In the genomic region with DNA sequence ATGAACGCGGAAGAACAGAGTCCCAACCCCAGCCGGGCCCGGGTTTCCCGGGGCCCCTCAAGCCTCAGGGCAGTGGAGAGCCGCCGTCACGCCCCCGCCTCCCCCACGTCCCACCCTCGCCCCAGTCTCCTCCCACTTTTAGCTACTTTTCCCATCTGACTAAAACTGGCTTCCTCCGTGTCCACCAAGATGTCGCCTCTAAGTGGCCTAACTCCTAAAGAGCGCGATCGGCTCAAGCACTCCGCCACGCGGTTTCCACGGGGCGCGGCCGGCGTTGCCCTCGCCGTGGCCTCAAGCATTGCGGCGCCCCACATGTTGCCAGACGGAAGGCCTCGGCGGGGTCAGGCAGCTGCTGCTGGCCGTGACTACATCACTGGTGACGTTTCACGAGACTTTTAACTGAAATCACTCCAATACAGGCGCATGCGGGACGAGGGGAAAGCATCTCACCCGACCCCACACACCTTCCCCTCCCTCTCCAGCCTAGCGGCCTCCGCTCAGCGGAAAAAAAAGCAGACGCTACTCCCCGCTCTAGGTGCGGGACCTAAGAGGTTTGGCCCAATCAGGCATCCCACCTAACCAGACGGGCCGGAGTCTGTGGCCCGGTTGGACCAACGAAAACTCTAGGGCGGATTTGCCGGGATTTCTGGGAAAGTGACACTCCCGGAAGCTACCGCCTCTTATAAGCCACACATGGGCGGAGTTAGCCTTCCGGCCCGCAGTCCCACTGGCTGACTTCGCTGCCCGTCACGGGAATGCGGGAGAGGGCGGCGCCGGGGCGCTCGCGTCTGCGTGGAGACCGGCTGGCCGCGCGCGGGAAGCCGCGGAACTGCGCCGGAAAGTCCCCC, we compare ENCODE assay signal across 1 cellular context.
TF ChIP-seq lines count a peak whose summit lies in the region.

TSS of gene NXT1 (plus strand) at position 785 of the 848 bp plus-strand sequence. CDS start 3,251 bp downstream, outside the sequence.

TF ChIP-seq in K562, 482 proteins besides CTCF, POLR2A, EP300 and RAD21 (continued from another document and continues in another):
- TF ChIP-seq EGR1 (conservative IDR thresholded peaks at IDR 0.05), result peak; percentile 94
- TF ChIP-seq ZNF41 (CRISPR knock-in tag; conservative IDR thresholded peaks at IDR 0.05), result no peak
- TF ChIP-seq EZH2 (IDR thresholded peaks at IDR 0.05; ENCODE audit: borderline replicate concordance, low read depth, low read length), result no peak
- no peak for TF ChIP-seq CAMTA2 (CRISPR knock-in tag; conservative IDR thresholded peaks at IDR 0.05)
- TF ChIP-seq HCFC1 (IDR thresholded peaks at IDR 0.05; ENCODE audit: low read depth, low read length), result peak; percentile 79
- peak; percentile 76 for TF ChIP-seq MYC (IDR thresholded peaks at IDR 0.05; ENCODE audit: low read depth, low read length)
- no peak for TF ChIP-seq MYC (CRISPR knock-in tag; IDR thresholded peaks at IDR 0.05; ENCODE audit: borderline replicate concordance, low read depth)
- TF ChIP-seq, protein P1, sequence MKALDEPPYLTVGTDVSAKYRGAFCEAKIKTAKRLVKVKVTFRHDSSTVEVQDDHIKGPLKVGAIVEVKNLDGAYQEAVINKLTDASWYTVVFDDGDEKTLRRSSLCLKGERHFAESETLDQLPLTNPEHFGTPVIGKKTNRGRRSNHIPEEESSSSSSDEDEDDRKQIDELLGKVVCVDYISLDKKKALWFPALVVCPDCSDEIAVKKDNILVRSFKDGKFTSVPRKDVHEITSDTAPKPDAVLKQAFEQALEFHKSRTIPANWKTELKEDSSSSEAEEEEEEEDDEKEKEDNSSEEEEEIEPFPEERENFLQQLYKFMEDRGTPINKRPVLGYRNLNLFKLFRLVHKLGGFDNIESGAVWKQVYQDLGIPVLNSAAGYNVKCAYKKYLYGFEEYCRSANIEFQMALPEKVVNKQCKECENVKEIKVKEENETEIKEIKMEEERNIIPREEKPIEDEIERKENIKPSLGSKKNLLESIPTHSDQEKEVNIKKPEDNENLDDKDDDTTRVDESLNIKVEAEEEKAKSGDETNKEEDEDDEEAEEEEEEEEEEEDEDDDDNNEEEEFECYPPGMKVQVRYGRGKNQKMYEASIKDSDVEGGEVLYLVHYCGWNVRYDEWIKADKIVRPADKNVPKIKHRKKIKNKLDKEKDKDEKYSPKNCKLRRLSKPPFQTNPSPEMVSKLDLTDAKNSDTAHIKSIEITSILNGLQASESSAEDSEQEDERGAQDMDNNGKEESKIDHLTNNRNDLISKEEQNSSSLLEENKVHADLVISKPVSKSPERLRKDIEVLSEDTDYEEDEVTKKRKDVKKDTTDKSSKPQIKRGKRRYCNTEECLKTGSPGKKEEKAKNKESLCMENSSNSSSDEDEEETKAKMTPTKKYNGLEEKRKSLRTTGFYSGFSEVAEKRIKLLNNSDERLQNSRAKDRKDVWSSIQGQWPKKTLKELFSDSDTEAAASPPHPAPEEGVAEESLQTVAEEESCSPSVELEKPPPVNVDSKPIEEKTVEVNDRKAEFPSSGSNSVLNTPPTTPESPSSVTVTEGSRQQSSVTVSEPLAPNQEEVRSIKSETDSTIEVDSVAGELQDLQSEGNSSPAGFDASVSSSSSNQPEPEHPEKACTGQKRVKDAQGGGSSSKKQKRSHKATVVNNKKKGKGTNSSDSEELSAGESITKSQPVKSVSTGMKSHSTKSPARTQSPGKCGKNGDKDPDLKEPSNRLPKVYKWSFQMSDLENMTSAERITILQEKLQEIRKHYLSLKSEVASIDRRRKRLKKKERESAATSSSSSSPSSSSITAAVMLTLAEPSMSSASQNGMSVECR (CRISPR knock-in tag; IDR thresholded peaks at IDR 0.05), result peak; percentile 75
- no peak for TF ChIP-seq FOXP4 (CRISPR knock-in tag; IDR thresholded peaks at IDR 0.05; ENCODE audit: borderline replicate concordance)
- peak; percentile 57; the same call in 1 of the 2 replicates for TF ChIP-seq ZBTB7A (IDR thresholded peaks at IDR 0.05; ENCODE audit: borderline replicate concordance, control insufficient read depth, low read depth, low read length)
- no peak for TF ChIP-seq NR2C2 (CRISPR knock-in tag; IDR thresholded peaks at IDR 0.05)
- peak; percentile 88 for TF ChIP-seq NR2C2 (tag; IDR thresholded peaks at IDR 0.05)
- TF ChIP-seq ZMIZ1 (IDR thresholded peaks at IDR 0.05; ENCODE audit: low read depth in 2 of 2, low read length in 2 of 2), result no peak
- no peak for TF ChIP-seq CLOCK (CRISPR knock-in tag; IDR thresholded peaks at IDR 0.05; ENCODE audit: borderline replicate concordance)
- no peak for TF ChIP-seq SMARCA5 (IDR thresholded peaks at IDR 0.05)
- TF ChIP-seq MCM2 (IDR thresholded peaks at IDR 0.05; ENCODE audit: low read depth), result no peak
- no peak for TF ChIP-seq NBN (IDR thresholded peaks at IDR 0.05; ENCODE audit: low read depth)
- no peak for TF ChIP-seq ZFP30 (CRISPR knock-in tag; IDR thresholded peaks at IDR 0.05; ENCODE audit: borderline replicate concordance)
- TF ChIP-seq SRSF9 (IDR thresholded peaks at IDR 0.05; ENCODE audit: borderline replicate concordance, low read depth, low read length), result no peak
- TF ChIP-seq ZNF551 (CRISPR knock-in tag; IDR thresholded peaks at IDR 0.05), result no peak
- peak; percentile 79; the same call in 1 of the 2 replicates for TF ChIP-seq SUPT5H (IDR thresholded peaks at IDR 0.05)
- peak; percentile 46; the same call in 1 of the 2 replicates for TF ChIP-seq KLF13 (tag; IDR thresholded peaks at IDR 0.05; ENCODE audit: borderline replicate concordance, low read depth)
- TF ChIP-seq BCOR (IDR thresholded peaks at IDR 0.05), result no peak
- no peak for TF ChIP-seq PHF20 (IDR thresholded peaks at IDR 0.05; ENCODE audit: partially characterized antibody)
- TF ChIP-seq HDAC2 (IDR thresholded peaks at IDR 0.05), result 0 out of 2 replicates have a peak, but pooled peaks have one; percentile 11
- peak in 1 of 2 experiments; percentile 82; a peak in 2 of 4 replicates for TF ChIP-seq HDAC1 (IDR thresholded peaks at IDR 0.05)
- TF ChIP-seq ZBED1 (IDR thresholded peaks at IDR 0.05), result no peak
- TF ChIP-seq GATAD2A (IDR thresholded peaks at IDR 0.05), result no peak
- TF ChIP-seq NR0B1 (IDR thresholded peaks at IDR 0.05; ENCODE audit: partially characterized antibody), result no peak
- TF ChIP-seq ZNF324 (CRISPR knock-in tag; IDR thresholded peaks at IDR 0.05), result no peak
- no peak for TF ChIP-seq GMEB1 (CRISPR knock-in tag; IDR thresholded peaks at IDR 0.05)
- no peak for TF ChIP-seq ZNF507 (tag; conservative IDR thresholded peaks at IDR 0.05)
- TF ChIP-seq, protein P2, sequence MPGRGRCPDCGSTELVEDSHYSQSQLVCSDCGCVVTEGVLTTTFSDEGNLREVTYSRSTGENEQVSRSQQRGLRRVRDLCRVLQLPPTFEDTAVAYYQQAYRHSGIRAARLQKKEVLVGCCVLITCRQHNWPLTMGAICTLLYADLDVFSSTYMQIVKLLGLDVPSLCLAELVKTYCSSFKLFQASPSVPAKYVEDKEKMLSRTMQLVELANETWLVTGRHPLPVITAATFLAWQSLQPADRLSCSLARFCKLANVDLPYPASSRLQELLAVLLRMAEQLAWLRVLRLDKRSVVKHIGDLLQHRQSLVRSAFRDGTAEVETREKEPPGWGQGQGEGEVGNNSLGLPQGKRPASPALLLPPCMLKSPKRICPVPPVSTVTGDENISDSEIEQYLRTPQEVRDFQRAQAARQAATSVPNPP (IDR thresholded peaks at IDR 0.05; ENCODE audit: borderline replicate concordance, insufficient read depth, insufficient read length), result no peak
- no peak for TF ChIP-seq ARHGAP35 (IDR thresholded peaks at IDR 0.05; ENCODE audit: partially characterized antibody)
- peak; percentile 22 for TF ChIP-seq TAF1 (IDR thresholded peaks at IDR 0.05; ENCODE audit: control insufficient read depth, extremely low read depth, insufficient read depth, low read length, severe bottlenecking)
- TF ChIP-seq ZNF140 (CRISPR knock-in tag; IDR thresholded peaks at IDR 0.05), result no peak
- TF ChIP-seq SNAPC5 (CRISPR knock-in tag; IDR thresholded peaks at IDR 0.05), result no peak
- TF ChIP-seq ZNF785 (CRISPR knock-in tag; IDR thresholded peaks at IDR 0.05), result no peak
- peak; percentile 86 for TF ChIP-seq MBD2 (IDR thresholded peaks at IDR 0.05; ENCODE audit: borderline replicate concordance, low read depth)
- TF ChIP-seq, protein P3, sequence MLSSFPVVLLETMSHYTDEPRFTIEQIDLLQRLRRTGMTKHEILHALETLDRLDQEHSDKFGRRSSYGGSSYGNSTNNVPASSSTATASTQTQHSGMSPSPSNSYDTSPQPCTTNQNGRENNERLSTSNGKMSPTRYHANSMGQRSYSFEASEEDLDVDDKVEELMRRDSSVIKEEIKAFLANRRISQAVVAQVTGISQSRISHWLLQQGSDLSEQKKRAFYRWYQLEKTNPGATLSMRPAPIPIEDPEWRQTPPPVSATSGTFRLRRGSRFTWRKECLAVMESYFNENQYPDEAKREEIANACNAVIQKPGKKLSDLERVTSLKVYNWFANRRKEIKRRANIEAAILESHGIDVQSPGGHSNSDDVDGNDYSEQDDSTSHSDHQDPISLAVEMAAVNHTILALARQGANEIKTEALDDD (IDR thresholded peaks at IDR 0.05), result no peak
- TF ChIP-seq EHMT2 (IDR thresholded peaks at IDR 0.05), result no peak
- no peak for TF ChIP-seq SMARCC2 (IDR thresholded peaks at IDR 0.05; ENCODE audit: low read depth)
- TF ChIP-seq HNRNPL (IDR thresholded peaks at IDR 0.05; ENCODE audit: low read depth, low read length), result no peak
